Comparison of ENCODE assay signal across 1 cellular context in the genomic region with DNA sequence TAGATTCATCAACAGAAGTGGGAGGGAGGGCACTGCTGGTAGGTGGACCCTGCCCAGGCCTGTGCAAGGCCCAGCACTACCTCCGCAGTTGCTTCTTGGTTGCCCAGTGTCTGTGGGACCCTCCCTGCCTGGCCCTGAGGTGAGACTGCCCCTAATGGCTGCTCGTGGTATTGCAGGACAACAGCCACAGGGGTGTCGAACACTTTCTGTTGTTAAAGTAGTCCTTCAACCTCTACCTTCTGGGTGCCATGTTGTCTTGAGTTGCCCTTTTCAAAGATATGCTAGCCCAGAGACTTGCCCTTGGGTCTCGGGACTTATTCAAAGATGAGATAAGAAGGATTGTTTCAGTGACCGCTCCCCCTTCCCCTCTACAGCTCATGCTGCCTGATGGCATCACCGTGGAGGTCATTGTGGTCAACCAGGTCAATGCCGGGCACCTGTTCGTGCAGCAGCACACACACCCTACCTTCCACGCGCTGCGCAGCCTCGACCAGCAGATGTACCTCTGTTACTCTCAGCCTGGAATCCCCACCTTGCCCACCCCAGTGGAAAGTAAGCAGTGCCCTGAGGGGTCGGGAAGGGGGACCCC.
TF ChIP-seq lines count a peak whose summit lies in the region.

No MANE protein-coding gene starts in this region.

TF ChIP-seq in HepG2, 621 proteins besides CTCF, POLR2A, EP300 and RAD21 (continued from another document):
- TF ChIP-seq ZNF615 (CRISPR knock-in tag; IDR thresholded peaks at IDR 0.05; ENCODE audit: borderline replicate concordance) (no peak), ZNF232 (CRISPR knock-in tag; IDR thresholded peaks at IDR 0.05; ENCODE audit: borderline replicate concordance) (no peak), KDM6A (CRISPR knock-in tag; IDR thresholded peaks at IDR 0.05; ENCODE audit: low read depth) (0 out of 2 replicates have a peak, but pooled peaks have one; percentile 22), NRL (CRISPR knock-in tag; IDR thresholded peaks at IDR 0.05; ENCODE audit: borderline replicate concordance) (peak; percentile 74; the same call in 1 of the 2 replicates), RBFOX2 (IDR thresholded peaks at IDR 0.05; ENCODE audit: low read depth, low read length) (no peak), ZBTB20 (CRISPR knock-in tag; IDR thresholded peaks at IDR 0.05; ENCODE audit: borderline replicate concordance, low read depth) (no peak), RARG (CRISPR knock-in tag; IDR thresholded peaks at IDR 0.05; ENCODE audit: low read depth) (no peak), ZNF737 (CRISPR knock-in tag; IDR thresholded peaks at IDR 0.05; ENCODE audit: borderline replicate concordance) (no peak), SATB2 (CRISPR knock-in tag; IDR thresholded peaks at IDR 0.05) (no peak), ZNF138 (CRISPR knock-in tag; IDR thresholded peaks at IDR 0.05; ENCODE audit: low read depth) (no peak), KDM2A (CRISPR knock-in tag; IDR thresholded peaks at IDR 0.05; ENCODE audit: borderline replicate concordance, low read depth) (0 out of 2 replicates have a peak, but pooled peaks have one; percentile 29), BHLHE40 (IDR thresholded peaks at IDR 0.05; ENCODE audit: low read length) (0 out of 2 replicates have a peak, but pooled peaks have one; percentile 1), SMC3 (IDR thresholded peaks at IDR 0.05; ENCODE audit: low read length) (peak; percentile 42; the same call in 1 of the 2 replicates), ZNF430 (CRISPR knock-in tag; IDR thresholded peaks at IDR 0.05) (no peak), KLF9 (CRISPR knock-in tag; IDR thresholded peaks at IDR 0.05; ENCODE audit: low read depth) (no peak), ZNF264 (CRISPR knock-in tag; IDR thresholded peaks at IDR 0.05) (no peak), RFXANK (CRISPR knock-in tag; IDR thresholded peaks at IDR 0.05) (no peak), XRCC5 (optimal IDR thresholded peaks at IDR 0.05; ENCODE audit: low read length) (peak; percentile 84)
- TF ChIP-seq, protein P1, sequence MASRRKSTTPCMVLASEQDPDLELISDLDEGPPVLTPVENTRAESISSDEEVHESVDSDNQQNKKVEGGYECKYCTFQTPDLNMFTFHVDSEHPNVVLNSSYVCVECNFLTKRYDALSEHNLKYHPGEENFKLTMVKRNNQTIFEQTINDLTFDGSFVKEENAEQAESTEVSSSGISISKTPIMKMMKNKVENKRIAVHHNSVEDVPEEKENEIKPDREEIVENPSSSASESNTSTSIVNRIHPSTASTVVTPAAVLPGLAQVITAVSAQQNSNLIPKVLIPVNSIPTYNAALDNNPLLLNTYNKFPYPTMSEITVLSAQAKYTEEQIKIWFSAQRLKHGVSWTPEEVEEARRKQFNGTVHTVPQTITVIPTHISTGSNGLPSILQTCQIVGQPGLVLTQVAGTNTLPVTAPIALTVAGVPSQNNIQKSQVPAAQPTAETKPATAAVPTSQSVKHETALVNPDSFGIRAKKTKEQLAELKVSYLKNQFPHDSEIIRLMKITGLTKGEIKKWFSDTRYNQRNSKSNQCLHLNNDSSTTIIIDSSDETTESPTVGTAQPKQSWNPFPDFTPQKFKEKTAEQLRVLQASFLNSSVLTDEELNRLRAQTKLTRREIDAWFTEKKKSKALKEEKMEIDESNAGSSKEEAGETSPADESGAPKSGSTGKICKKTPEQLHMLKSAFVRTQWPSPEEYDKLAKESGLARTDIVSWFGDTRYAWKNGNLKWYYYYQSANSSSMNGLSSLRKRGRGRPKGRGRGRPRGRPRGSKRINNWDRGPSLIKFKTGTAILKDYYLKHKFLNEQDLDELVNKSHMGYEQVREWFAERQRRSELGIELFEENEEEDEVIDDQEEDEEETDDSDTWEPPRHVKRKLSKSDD (CRISPR knock-in tag; IDR thresholded peaks at IDR 0.05; ENCODE audit: low read depth) = no peak
- TF ChIP-seq, protein P2, sequence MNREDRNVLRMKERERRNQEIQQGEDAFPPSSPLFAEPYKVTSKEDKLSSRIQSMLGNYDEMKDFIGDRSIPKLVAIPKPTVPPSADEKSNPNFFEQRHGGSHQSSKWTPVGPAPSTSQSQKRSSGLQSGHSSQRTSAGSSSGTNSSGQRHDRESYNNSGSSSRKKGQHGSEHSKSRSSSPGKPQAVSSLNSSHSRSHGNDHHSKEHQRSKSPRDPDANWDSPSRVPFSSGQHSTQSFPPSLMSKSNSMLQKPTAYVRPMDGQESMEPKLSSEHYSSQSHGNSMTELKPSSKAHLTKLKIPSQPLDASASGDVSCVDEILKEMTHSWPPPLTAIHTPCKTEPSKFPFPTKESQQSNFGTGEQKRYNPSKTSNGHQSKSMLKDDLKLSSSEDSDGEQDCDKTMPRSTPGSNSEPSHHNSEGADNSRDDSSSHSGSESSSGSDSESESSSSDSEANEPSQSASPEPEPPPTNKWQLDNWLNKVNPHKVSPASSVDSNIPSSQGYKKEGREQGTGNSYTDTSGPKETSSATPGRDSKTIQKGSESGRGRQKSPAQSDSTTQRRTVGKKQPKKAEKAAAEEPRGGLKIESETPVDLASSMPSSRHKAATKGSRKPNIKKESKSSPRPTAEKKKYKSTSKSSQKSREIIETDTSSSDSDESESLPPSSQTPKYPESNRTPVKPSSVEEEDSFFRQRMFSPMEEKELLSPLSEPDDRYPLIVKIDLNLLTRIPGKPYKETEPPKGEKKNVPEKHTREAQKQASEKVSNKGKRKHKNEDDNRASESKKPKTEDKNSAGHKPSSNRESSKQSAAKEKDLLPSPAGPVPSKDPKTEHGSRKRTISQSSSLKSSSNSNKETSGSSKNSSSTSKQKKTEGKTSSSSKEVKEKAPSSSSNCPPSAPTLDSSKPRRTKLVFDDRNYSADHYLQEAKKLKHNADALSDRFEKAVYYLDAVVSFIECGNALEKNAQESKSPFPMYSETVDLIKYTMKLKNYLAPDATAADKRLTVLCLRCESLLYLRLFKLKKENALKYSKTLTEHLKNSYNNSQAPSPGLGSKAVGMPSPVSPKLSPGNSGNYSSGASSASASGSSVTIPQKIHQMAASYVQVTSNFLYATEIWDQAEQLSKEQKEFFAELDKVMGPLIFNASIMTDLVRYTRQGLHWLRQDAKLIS (CRISPR knock-in tag; IDR thresholded peaks at IDR 0.05) = no peak
- TF ChIP-seq, protein P3, sequence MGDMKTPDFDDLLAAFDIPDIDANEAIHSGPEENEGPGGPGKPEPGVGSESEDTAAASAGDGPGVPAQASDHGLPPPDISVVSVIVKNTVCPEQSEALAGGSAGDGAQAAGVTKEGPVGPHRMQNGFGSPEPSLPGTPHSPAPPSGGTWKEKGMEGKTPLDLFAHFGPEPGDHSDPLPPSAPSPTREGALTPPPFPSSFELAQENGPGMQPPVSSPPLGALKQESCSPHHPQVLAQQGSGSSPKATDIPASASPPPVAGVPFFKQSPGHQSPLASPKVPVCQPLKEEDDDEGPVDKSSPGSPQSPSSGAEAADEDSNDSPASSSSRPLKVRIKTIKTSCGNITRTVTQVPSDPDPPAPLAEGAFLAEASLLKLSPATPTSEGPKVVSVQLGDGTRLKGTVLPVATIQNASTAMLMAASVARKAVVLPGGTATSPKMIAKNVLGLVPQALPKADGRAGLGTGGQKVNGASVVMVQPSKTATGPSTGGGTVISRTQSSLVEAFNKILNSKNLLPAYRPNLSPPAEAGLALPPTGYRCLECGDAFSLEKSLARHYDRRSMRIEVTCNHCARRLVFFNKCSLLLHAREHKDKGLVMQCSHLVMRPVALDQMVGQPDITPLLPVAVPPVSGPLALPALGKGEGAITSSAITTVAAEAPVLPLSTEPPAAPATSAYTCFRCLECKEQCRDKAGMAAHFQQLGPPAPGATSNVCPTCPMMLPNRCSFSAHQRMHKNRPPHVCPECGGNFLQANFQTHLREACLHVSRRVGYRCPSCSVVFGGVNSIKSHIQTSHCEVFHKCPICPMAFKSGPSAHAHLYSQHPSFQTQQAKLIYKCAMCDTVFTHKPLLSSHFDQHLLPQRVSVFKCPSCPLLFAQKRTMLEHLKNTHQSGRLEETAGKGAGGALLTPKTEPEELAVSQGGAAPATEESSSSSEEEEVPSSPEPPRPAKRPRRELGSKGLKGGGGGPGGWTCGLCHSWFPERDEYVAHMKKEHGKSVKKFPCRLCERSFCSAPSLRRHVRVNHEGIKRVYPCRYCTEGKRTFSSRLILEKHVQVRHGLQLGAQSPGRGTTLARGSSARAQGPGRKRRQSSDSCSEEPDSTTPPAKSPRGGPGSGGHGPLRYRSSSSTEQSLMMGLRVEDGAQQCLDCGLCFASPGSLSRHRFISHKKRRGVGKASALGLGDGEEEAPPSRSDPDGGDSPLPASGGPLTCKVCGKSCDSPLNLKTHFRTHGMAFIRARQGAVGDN (CRISPR knock-in tag; IDR thresholded peaks at IDR 0.05) = peak; percentile 65
- TF ChIP-seq, protein P4, sequence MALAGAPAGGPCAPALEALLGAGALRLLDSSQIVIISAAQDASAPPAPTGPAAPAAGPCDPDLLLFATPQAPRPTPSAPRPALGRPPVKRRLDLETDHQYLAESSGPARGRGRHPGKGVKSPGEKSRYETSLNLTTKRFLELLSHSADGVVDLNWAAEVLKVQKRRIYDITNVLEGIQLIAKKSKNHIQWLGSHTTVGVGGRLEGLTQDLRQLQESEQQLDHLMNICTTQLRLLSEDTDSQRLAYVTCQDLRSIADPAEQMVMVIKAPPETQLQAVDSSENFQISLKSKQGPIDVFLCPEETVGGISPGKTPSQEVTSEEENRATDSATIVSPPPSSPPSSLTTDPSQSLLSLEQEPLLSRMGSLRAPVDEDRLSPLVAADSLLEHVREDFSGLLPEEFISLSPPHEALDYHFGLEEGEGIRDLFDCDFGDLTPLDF (CRISPR knock-in tag; IDR thresholded peaks at IDR 0.05) = no peak
TF ChIP-seq in HepG2: peak in this region for 42.
